In genomic region chr3:29279830-29280229, GRCh38 we compare ENCODE assay signal across 10 cellular contexts. TPM values are rescaled to one million over a fixed set of nuclear protein-coding genes. Genes with fewer than 3 reads are reported as not detected.
DNase-seq lines count a peak whose midpoint lies in the region; ATAC-seq, FAIRE-seq and TF ChIP-seq lines count a peak whose summit lies in the region.
"Had no signal": no experiment of that assay in that cellular context is flagged by ENCODE, and none has a peak within 500 bp of the region (broad histone marks: within the 10 kb centered on the region; RNA-seq: fewer than 3 reads in every experiment).

No MANE protein-coding gene starts in this region.

- peak overlapping the region; percentile 87 for H3K4me2 ChIP-seq in smooth muscle cell

- no peak for ATAC-seq in HG02759 (IDR thresholded peaks at IDR 0.05; ENCODE audit: unreplicated experiment)

- peaks cover 61% of the 10 kb centered on the region for H3K79me2 ChIP-seq in smooth muscle cell (ENCODE audit: low read depth)

- FAIRE-seq in kidney (lab: Jason Lieb, UNC): no peak

- H3K27ac ChIP-seq in kidney (ENCODE audit: low read depth in 2 of 2, low read length in 2 of 2) (no peak overlapping the region), smooth muscle cell (ENCODE audit: low read depth) (peak overlapping the region; percentile 94)

- peak overlapping the region in 1 of 2 donors; percentile 18 for H3K4me3 ChIP-seq in kidney (ENCODE audit: low read length in 2 of 2)
- peak overlapping the region; percentile 69 for H3K4me3 ChIP-seq in smooth muscle cell
- H3K4me3 ChIP-seq: mucosa of descending colon had no signal

- H3K9me3 ChIP-seq in kidney (ENCODE audit: control insufficient read depth in 1 of 2, low read length in 2 of 2): no peaks in the 10 kb centered on the region
- no peaks in the 10 kb centered on the region for H3K9me3 ChIP-seq in smooth muscle cell (replicated peaks; ENCODE audit: low read depth)
- H3K9me3 ChIP-seq: mucosa of descending colon, SJCRH30 had no signal

- H3K36me3 ChIP-seq in kidney (ENCODE audit: control insufficient read depth in 1 of 2, insufficient read depth in 2 of 2, low read length in 2 of 2) (no peaks in the 10 kb centered on the region), smooth muscle cell (ENCODE audit: low read depth) (no peaks in the 10 kb centered on the region)
- H3K36me3 ChIP-seq: SJCRH30 had no signal

- H4K20me1 ChIP-seq in smooth muscle cell (ENCODE audit: low read depth): no peaks in the 10 kb centered on the region

- H3K9ac ChIP-seq in kidney (ENCODE audit: low read length in 2 of 2) (no peak overlapping the region), smooth muscle cell (ENCODE audit: low read depth) (peak overlapping the region; percentile 93)

- TF ChIP-seq CTCF in kidney (IDR thresholded peaks at IDR 0.05; ENCODE audit: borderline replicate concordance, extremely low read depth, insufficient read depth) (no peak), smooth muscle cell (IDR thresholded peaks at IDR 0.05; ENCODE audit: borderline replicate concordance, insufficient read depth, poor library complexity, severe bottlenecking) (no peak)

- H2AFZ ChIP-seq in smooth muscle cell (ENCODE audit: low read depth): peak overlapping the region; percentile 69

- DNase-seq in GM03348 (ENCODE audit: low spot score) (peak; percentile 30), astrocyte of the hippocampus (ENCODE audit: low read depth, low spot score) (peak; percentile 5), kidney (peak; percentile 49), smooth muscle cell (lab: John Stamatoyannopoulos, UW; ENCODE audit: unreplicated experiment) (no peak), DMS153 (lab: John Stamatoyannopoulos, UW) (no peak), activated gamma-delta T cell treated with Interleukin-2 at 50 U/mL for 16 hours (no peak), retina (no peak)
- DNase-seq: mucosa of descending colon, SJCRH30 had no signal

- no peaks in the 10 kb centered on the region for H3K27me3 ChIP-seq in smooth muscle cell (ENCODE audit: low read depth)
- H3K27me3 ChIP-seq: SJCRH30 had no signal

- 44% methylated on average over 8 of the region's 8 CpGs for WGBS in smooth muscle cell (ENCODE audit: low lambda C conversion rate)

- H3K4me1 ChIP-seq in kidney (ENCODE audit: control insufficient read depth in 1 of 2, insufficient read depth in 1 of 2, low read depth in 1 of 2, low read length in 2 of 2): peaks cover 0 to 2% of the 10 kb centered on the region in 2 donors
- peaks cover 12% of the 10 kb centered on the region for H3K4me1 ChIP-seq in smooth muscle cell (ENCODE audit: low read depth)
- H3K4me1 ChIP-seq: SJCRH30 had no signal

- intact Hi-C loops in kidney (cut with DNase I): no loop called here

- H3F3A ChIP-seq in smooth muscle cell (ENCODE audit: low read depth): peaks cover 7% of the 10 kb centered on the region

RNA-seq across cellular contexts. Expression of gene RBMS3, which starts 1.0 kb away (rescaled TPM):
- total RNA-seq in kidney (48.8 TPM), smooth muscle cell (50.6 and 53.8 TPM in 2 replicates)
- polyA plus RNA-seq in kidney (ENCODE audit: insufficient read depth, low read depth, low replicate concordance) (3.2 TPM), smooth muscle cell (40.9 and 42.9 TPM in 2 replicates)

Comparison
In these comparisons a context has a peak if more than half of its experiments do, and no peak if none do; other contexts are left out.
1. DNase-seq: peak in GM03348 (single experiment), astrocyte of the hippocampus (single experiment) and kidney (single experiment); none in smooth muscle cell (single experiment), DMS153 (single experiment), activated gamma-delta T cell treated with Interleukin-2 at 50 U/mL for 16 hours (single experiment) and retina (single experiment).